In genomic region chr9:121749614-121750013, GRCh38 we compare ENCODE assay signal across 21 cellular contexts.
DNase-seq lines count a peak whose midpoint lies in the region; ATAC-seq and TF ChIP-seq lines count a peak whose summit lies in the region.
"Had no signal": no experiment of that assay in that cellular context is flagged by ENCODE, and none has a peak within 500 bp of the region (broad histone marks: within the 10 kb centered on the region; RNA-seq: fewer than 3 reads in every experiment).

No MANE protein-coding gene starts in this region.

- no peaks in the 10 kb centered on the region for H3K27me3 Mint-ChIP-seq in chondrocyte (ENCODE audit: low read depth)
- H3K27me3 Mint-ChIP-seq in T-helper 2 cell treated with Interferon-gamma antibody and Interleukin-4, amounts not matched to agents 5 μg/mL and 100 μg/mL, for 36 hours (ENCODE audit: low read depth), result no peaks in the 10 kb centered on the region
- H3K27me3 Mint-ChIP-seq in activated naive CD4-positive, alpha-beta T cell treated with anti-CD3 and anti-CD28 coated beads, Interleukin-2, amount 10 ng/mL, durations not matched to agents 7 days and 5 days, result peaks cover 17% of the 10 kb centered on the region
- H3K27me3 Mint-ChIP-seq: B cell; naive thymus-derived CD8-positive, alpha-beta T cell had no signal

- intact Hi-C loops in adrenal gland (cut with DNase I), result loop anchor here in 1 of 2 donors (5.0 kb wide), 1 partner anchor 248 kb away; no protein-coding TSS in a partner anchor

- peaks cover 61% of the 10 kb centered on the region for H3K4me1 Mint-ChIP-seq in chondrocyte (ENCODE audit: low read depth)
- H3K4me1 Mint-ChIP-seq in T-helper 2 cell treated with Interferon-gamma antibody and Interleukin-4, amounts not matched to agents 5 μg/mL and 100 μg/mL, for 36 hours (ENCODE audit: low read depth), result peaks cover 8% of the 10 kb centered on the region
- peaks cover 23% of the 10 kb centered on the region for H3K4me1 Mint-ChIP-seq in activated naive CD4-positive, alpha-beta T cell treated with anti-CD3 and anti-CD28 coated beads, Interleukin-2, amount 10 ng/mL, durations not matched to agents 7 days and 5 days

- H3K27ac ChIP-seq in adrenal gland, result peak overlapping the region in 4 of 5 donors; percentile 73 to 88 (median 80)
- peak overlapping the region; percentile 47 for H3K27ac ChIP-seq in muscle layer of duodenum (ENCODE audit: low read length)
- H3K27ac ChIP-seq in temporal lobe (ENCODE audit: low read depth, low read length), result peak overlapping the region; percentile 96
- H3K27ac ChIP-seq: SJSA1 had no signal

- no peak for TF ChIP-seq CTCF in adrenal gland (IDR thresholded peaks at IDR 0.05)
- TF ChIP-seq CTCF in chondrocyte (IDR thresholded peaks at IDR 0.05), result no peak

- DNase-seq in adrenal gland (no peak), chondrocyte (ENCODE audit: low spot score) (no peak)
- DNase-seq in T-helper 2 cell treated with Interferon-gamma antibody and Interleukin-4, amounts not matched to agents 5 μg/mL and 100 μg/mL, for 36 hours (ENCODE audit: low spot score), result no peak
- no peak for DNase-seq in activated naive CD4-positive, alpha-beta T cell treated with anti-CD3 and anti-CD28 coated beads, Interleukin-2, amount 10 ng/mL, durations not matched to agents 7 days and 5 days
- DNase-seq: activated CD4-positive, CD25-positive, alpha-beta regulatory T cell treated with anti-CD3 and anti-CD28 coated beads, Interleukin-2, amount 50 U/mL, for 72 hours; activated CD8-positive, alpha-beta memory T cell treated with anti-CD3 and anti-CD28 coated beads, Interleukin-2, amount 50 U/mL, for 4 hours; activated gamma-delta T cell; DMS 273 treated with DMSO at 0.1 percent for 48 hours; effector CD4-positive, alpha-beta T cell; HCEC 1CT; naive thymus-derived CD8-positive, alpha-beta T cell; NCI-H1694; NCI-H345; T-helper 9 cell had no signal

- H3K9me3 ChIP-seq in adrenal gland (replicated peaks in 1 of 3), result no peaks in the 10 kb centered on the region
- no peaks in the 10 kb centered on the region for H3K9me3 ChIP-seq in muscle layer of duodenum (ENCODE audit: control insufficient read depth in 1 of 2, low read length in 2 of 2)
- H3K9me3 ChIP-seq: SJSA1 had no signal

- TF ChIP-seq POLR2A in adrenal gland (IDR thresholded peaks at IDR 0.05), result no peak

- no peaks in the 10 kb centered on the region for H3K9me3 Mint-ChIP-seq in chondrocyte (ENCODE audit: low read depth)
- no peaks in the 10 kb centered on the region for H3K9me3 Mint-ChIP-seq in T-helper 2 cell treated with Interferon-gamma antibody and Interleukin-4, amounts not matched to agents 5 μg/mL and 100 μg/mL, for 36 hours
- no peaks in the 10 kb centered on the region for H3K9me3 Mint-ChIP-seq in activated naive CD4-positive, alpha-beta T cell treated with anti-CD3 and anti-CD28 coated beads, Interleukin-2, amount 10 ng/mL, durations not matched to agents 7 days and 5 days
- H3K9me3 Mint-ChIP-seq: naive thymus-derived CD8-positive, alpha-beta T cell had no signal

- 86 to 92% (median 88%) methylated on average over 10 of the region's 10 CpGs for whole genome bisulfite sequencing in adrenal gland, 4 donors

- ATAC-seq in GM19395 (IDR thresholded peaks at IDR 0.05; ENCODE audit: unreplicated experiment) (no peak), HG02885 (IDR thresholded peaks at IDR 0.05; ENCODE audit: poor library complexity, unreplicated experiment) (no peak)
- ATAC-seq: left lobe of liver; naive thymus-derived CD8-positive, alpha-beta T cell had no signal

- H3K4me1 ChIP-seq in adrenal gland (replicated peaks in 1 of 2) (peaks cover 84 to 85% of the 10 kb centered on the region in 2 donors), muscle layer of duodenum (ENCODE audit: control insufficient read depth in 1 of 2, insufficient read depth in 2 of 2, low read length in 2 of 2) (peaks cover 25 to 58% of the 10 kb centered on the region in 2 donors)

- H3K27me3 ChIP-seq in adrenal gland, result no peaks in the 10 kb centered on the region
- H3K27me3 ChIP-seq in muscle layer of duodenum (ENCODE audit: low read depth, low read length), result no peaks in the 10 kb centered on the region
- H3K27me3 ChIP-seq: SJSA1 had no signal

- H3K27ac Mint-ChIP-seq in chondrocyte (ENCODE audit: unreplicated experiment), result peak overlapping the region; percentile 86
- no peak overlapping the region for H3K27ac Mint-ChIP-seq in T-helper 2 cell treated with Interferon-gamma antibody and Interleukin-4, amounts not matched to agents 5 μg/mL and 100 μg/mL, for 36 hours
- H3K27ac Mint-ChIP-seq in activated naive CD4-positive, alpha-beta T cell treated with anti-CD3 and anti-CD28 coated beads, Interleukin-2, amount 10 ng/mL, durations not matched to agents 7 days and 5 days, result no peak overlapping the region
- H3K27ac Mint-ChIP-seq: B cell had no signal

- CTCF ChIA-PET in activated naive CD4-positive, alpha-beta T cell treated with anti-CD3 and anti-CD28 coated beads, Interleukin-2, amount 10 ng/mL, durations not matched to agents 7 days and 5 days (lab: Charles Lee), result interaction anchor here (1.0 kb wide), 1 partner anchor 241 kb away, joined by 3 read pairs; no protein-coding TSS in a partner anchor

- H3K4me3 ChIP-seq in adrenal gland (no peak overlapping the region), muscle layer of duodenum (ENCODE audit: low read depth in 1 of 2, low read length in 2 of 2) (no peak overlapping the region)
- H3K4me3 ChIP-seq: SJSA1 had no signal

- no peak overlapping the region for H3K4me3 Mint-ChIP-seq in chondrocyte (ENCODE audit: unreplicated experiment)
- H3K4me3 Mint-ChIP-seq in T-helper 2 cell treated with Interferon-gamma antibody and Interleukin-4, amounts not matched to agents 5 μg/mL and 100 μg/mL, for 36 hours, result no peak overlapping the region
- H3K4me3 Mint-ChIP-seq in activated naive CD4-positive, alpha-beta T cell treated with anti-CD3 and anti-CD28 coated beads, Interleukin-2, amount 10 ng/mL, durations not matched to agents 7 days and 5 days, result no peak overlapping the region
- H3K4me3 Mint-ChIP-seq: B cell had no signal

- no peaks in the 10 kb centered on the region for H3K36me3 ChIP-seq in adrenal gland (replicated peaks in 1 of 2)
- H3K36me3 ChIP-seq in muscle layer of duodenum (ENCODE audit: control insufficient read depth in 1 of 2, insufficient read depth in 2 of 2, low read length in 2 of 2), result no peaks in the 10 kb centered on the region
- H3K36me3 ChIP-seq: SJSA1 had no signal

- H3K36me3 Mint-ChIP-seq in chondrocyte (ENCODE audit: low read depth), result peaks cover 1% of the 10 kb centered on the region
- H3K36me3 Mint-ChIP-seq in T-helper 2 cell treated with Interferon-gamma antibody and Interleukin-4, amounts not matched to agents 5 μg/mL and 100 μg/mL, for 36 hours (ENCODE audit: low read depth), result no peaks in the 10 kb centered on the region
- no peaks in the 10 kb centered on the region for H3K36me3 Mint-ChIP-seq in activated naive CD4-positive, alpha-beta T cell treated with anti-CD3 and anti-CD28 coated beads, Interleukin-2, amount 10 ng/mL, durations not matched to agents 7 days and 5 days
- H3K36me3 Mint-ChIP-seq: naive thymus-derived CD8-positive, alpha-beta T cell had no signal
